26 cellular contexts compared by ENCODE assay signal in the genomic region with DNA sequence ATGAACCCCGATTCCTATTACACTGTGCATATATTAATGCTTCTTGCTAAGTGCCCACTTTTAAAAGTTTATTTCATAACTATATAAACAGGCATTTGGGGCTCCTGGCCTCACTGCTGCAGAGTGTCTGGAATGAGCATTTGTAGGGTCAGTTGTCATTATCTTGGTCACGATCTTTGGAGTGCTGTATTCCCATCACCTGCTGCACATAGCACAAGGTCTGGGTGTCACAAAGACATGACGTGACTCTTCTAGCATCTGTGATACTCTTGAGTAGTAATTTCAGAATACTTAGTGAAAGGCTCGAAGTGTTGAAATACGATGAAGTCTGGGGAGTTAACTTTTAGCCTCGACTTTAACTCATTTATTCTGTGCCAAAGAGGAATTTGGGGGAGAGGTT.
"Had no signal": no experiment of that assay in that cellular context is flagged by ENCODE, and none has a peak within 500 bp of the region (broad histone marks: within the 10 kb centered on the region; RNA-seq: fewer than 3 reads in every experiment).

No MANE protein-coding gene starts in this region.

- H3K27ac ChIP-seq: left lung, ovary, right atrium auricular region, right lobe of liver, skin epidermis, stomach, testis, thyroid gland, transverse colon, uterus had no signal

- H3K4me1 ChIP-seq: left lung, right atrium auricular region, right lobe of liver, testis, thyroid gland, uterus had no signal

- ATAC-seq: left colon; left lung; natural killer cell; right lobe of liver; stimulated activated naive B cell treated with anti-CD40 and anti-IgM and Interleukin-4, amounts not matched to agents 10 μg/mL and 1 μg/mL and 100 μg/mL, for 72 hours; stimulated activated naive CD8-positive, alpha-beta T cell treated with anti-CD3 and anti-CD28 coated beads, Interleukin-15, Interleukin-2, amounts not matched to agents 100 U/mL and 50 U/mL, for 24 hours had no signal

- H3K4me3 ChIP-seq: left lung, lung, ovary, right atrium auricular region, right lobe of liver, skin epidermis, stomach, testis, thyroid gland, transverse colon, uterus had no signal

- H3K4me1 Mint-ChIP-seq: immature natural killer cell; mesothelial cell of epicardium; naive B cell; natural killer cell; stimulated activated naive B cell treated with anti-CD40 and anti-IgM and Interleukin-4, amounts not matched to agents 10 μg/mL and 1 μg/mL and 100 μg/mL, for 72 hours had no signal

- H3K9me3 ChIP-seq: ovary, right lobe of liver, stomach, testis, thyroid gland, transverse colon, uterus had no signal

- H3K27me3 ChIP-seq: left lung, ovary, right atrium auricular region, right lobe of liver, stomach, testis, thyroid gland, transverse colon, uterus had no signal

- H3K36me3 Mint-ChIP-seq: immature natural killer cell; mesothelial cell of epicardium; naive B cell; natural killer cell; stimulated activated naive B cell treated with anti-CD40 and anti-IgM and Interleukin-4, amounts not matched to agents 10 μg/mL and 1 μg/mL and 100 μg/mL, for 72 hours had no signal

- H3K36me3 ChIP-seq: left lung, ovary, right atrium auricular region, right lobe of liver, stomach, thyroid gland, transverse colon, uterus had no signal

- H3K27me3 Mint-ChIP-seq: naive B cell; stimulated activated naive B cell treated with anti-CD40 and anti-IgM and Interleukin-4, amounts not matched to agents 10 μg/mL and 1 μg/mL and 100 μg/mL, for 72 hours had no signal

- DNase-seq: hypothalamus; immature natural killer cell; kidney; left colon; left lung; mesendoderm; naive B cell; natural killer cell; ovary; right lobe of liver; stimulated activated CD4-positive, alpha-beta T cell treated with anti-CD3 and anti-CD28 coated beads, Interleukin-12 subunit alpha, Interleukin-12 subunit beta, amount 100 ng/mL, for 4 hours; stimulated activated CD4-positive, alpha-beta T cell treated with anti-CD3 and anti-CD28 coated beads, Interleukin-15, amount 100 ng/mL, for 24 hours; stimulated activated CD4-positive, alpha-beta T cell treated with anti-CD3 and anti-CD28 coated beads, Interleukin-2, amount 100 ng/mL, for 24 hours; stimulated activated CD4-positive, alpha-beta T cell treated with anti-CD3 and anti-CD28 coated beads, Interleukin-4, amount 100 ng/mL, for 1 hour; stimulated activated naive B cell treated with anti-CD40 and anti-IgM and Interleukin-4, amounts not matched to agents 10 μg/mL and 1 μg/mL and 100 μg/mL, for 72 hours; stimulated activated naive CD8-positive, alpha-beta T cell treated with anti-CD3 and anti-CD28 coated beads, Interleukin-15, Interleukin-2, amounts not matched to agents 100 U/mL and 50 U/mL, for 24 hours; stomach; testis; thyroid gland; transverse colon; uterus had no signal

- H3K27ac Mint-ChIP-seq: immature natural killer cell; mesothelial cell of epicardium; naive B cell; natural killer cell; progenitor cell of endocrine pancreas; stimulated activated naive B cell treated with anti-CD40 and anti-IgM and Interleukin-4, amounts not matched to agents 10 μg/mL and 1 μg/mL and 100 μg/mL, for 72 hours had no signal

- H3K4me3 Mint-ChIP-seq: immature natural killer cell; mesothelial cell of epicardium; naive B cell; natural killer cell; stimulated activated naive B cell treated with anti-CD40 and anti-IgM and Interleukin-4, amounts not matched to agents 10 μg/mL and 1 μg/mL and 100 μg/mL, for 72 hours had no signal
